ENCODE assay signal across 29 cellular contexts in the genomic region with DNA sequence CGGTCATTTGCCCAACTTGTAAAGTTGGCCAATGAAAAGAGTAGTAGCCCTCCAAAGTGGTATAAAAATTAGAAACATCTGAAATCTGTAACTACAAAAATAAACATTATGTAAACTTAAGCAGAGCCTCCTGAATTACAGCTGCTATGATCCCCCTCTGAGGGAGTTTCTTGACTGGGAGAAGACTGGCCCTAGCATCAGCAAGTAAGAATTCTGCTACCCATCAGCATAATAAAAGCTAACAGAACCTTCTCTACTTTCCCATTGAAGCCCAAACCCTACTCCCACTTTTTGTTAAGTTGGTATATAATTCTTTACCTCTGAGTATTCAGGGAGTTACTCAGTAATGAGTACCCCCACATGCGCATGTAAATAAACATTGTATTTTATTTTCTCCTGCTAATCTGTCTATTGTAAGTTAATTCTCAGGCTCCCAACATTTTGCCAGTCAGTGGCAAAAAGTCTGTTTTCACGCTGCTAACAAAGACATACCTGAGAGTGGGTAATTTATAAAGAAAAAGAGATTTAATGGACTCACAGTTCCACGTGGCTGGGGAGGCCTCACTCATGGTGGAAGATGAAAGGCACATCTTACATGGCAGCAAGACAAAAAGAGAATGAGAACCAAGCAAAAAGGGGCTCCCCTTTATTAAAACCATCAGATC.
"Had no signal": no experiment of that assay in that cellular context is flagged by ENCODE, and none has a peak within 500 bp of the region (broad histone marks: within the 10 kb centered on the region; RNA-seq: fewer than 3 reads in every experiment).

No MANE protein-coding gene starts in this region.

- H3K36me3 ChIP-seq: brain microvascular endothelial cell, left lung, neutrophil, thoracic aorta, upper lobe of left lung, WERI-Rb-1 had no signal

- ATAC-seq: effector memory CD8-positive, alpha-beta T cell; left lung; sciatic nerve; stimulated activated effector memory CD8-positive, alpha-beta T cell treated with anti-CD3 and anti-CD28 coated beads, Interleukin-12 subunit alpha, Interleukin-12 subunit beta, amount 100 ng/mL, for 72 hours had no signal

- H3K27me3 Mint-ChIP-seq: progenitor cell of endocrine pancreas had no signal

- H3K27ac Mint-ChIP-seq: activated CD4-positive, alpha-beta memory T cell treated with anti-CD3 and anti-CD28 coated beads, Interleukin-2, amount 10 ng/mL, durations not matched to agents 7 days and 5 days; activated CD4-positive, alpha-beta T cell treated with anti-CD3 and anti-CD28 coated beads, Interleukin-2, amount 10 ng/mL, durations not matched to agents 24 days and 14 days; activated naive CD4-positive, alpha-beta T cell treated with anti-CD3 and anti-CD28 coated beads, Interleukin-2, amount 10 ng/mL, durations not matched to agents 7 days and 5 days; activated naive CD8-positive, alpha-beta T cell treated with anti-CD3 and anti-CD28 coated beads, Interleukin-2, amount 10 ng/mL, durations not matched to agents 7 days and 5 days; activated T-cell treated with anti-CD3 and anti-CD28 coated beads, Interleukin-2, amount 50 U/mL, for 24 hours; effector memory CD8-positive, alpha-beta T cell; nephron; progenitor cell of endocrine pancreas; stimulated activated effector memory CD8-positive, alpha-beta T cell treated with anti-CD3 and anti-CD28 coated beads, Interleukin-12 subunit alpha, Interleukin-12 subunit beta, amount 100 ng/mL, for 72 hours; stimulated activated naive CD8-positive, alpha-beta T cell treated with anti-CD3 and anti-CD28 coated beads, Interleukin-15, Interleukin-2, amounts not matched to agents 100 ng/mL and 50 ng/mL, for 24 hours; T-helper 1 cell treated with Interleukin-12 subunit alpha and Interleukin-12 subunit beta and Interleukin-4 antibody, amounts not matched to agents 30 μg/mL and 1 μg/mL, for 36 hours had no signal

- H3K4me1 ChIP-seq: left lung, upper lobe of left lung had no signal

- H3K36me3 Mint-ChIP-seq: activated naive CD4-positive, alpha-beta T cell treated with anti-CD3 and anti-CD28 coated beads, Interleukin-2, amount 10 ng/mL, durations not matched to agents 7 days and 5 days; activated naive CD8-positive, alpha-beta T cell treated with anti-CD3 and anti-CD28 coated beads, Interleukin-2, amount 10 ng/mL, durations not matched to agents 7 days and 5 days; stimulated activated effector memory CD8-positive, alpha-beta T cell treated with anti-CD3 and anti-CD28 coated beads, Interleukin-12 subunit alpha, Interleukin-12 subunit beta, amount 100 ng/mL, for 72 hours had no signal

- H3K9me3 Mint-ChIP-seq: activated CD4-positive, alpha-beta memory T cell treated with anti-CD3 and anti-CD28 coated beads, Interleukin-2, amount 10 ng/mL, durations not matched to agents 7 days and 5 days; activated CD4-positive, alpha-beta T cell treated with anti-CD3 and anti-CD28 coated beads, Interleukin-2, amount 10 ng/mL, durations not matched to agents 24 days and 14 days; activated naive CD4-positive, alpha-beta T cell treated with anti-CD3 and anti-CD28 coated beads, Interleukin-2, amount 10 ng/mL, durations not matched to agents 7 days and 5 days; activated naive CD8-positive, alpha-beta T cell treated with anti-CD3 and anti-CD28 coated beads, Interleukin-2, amount 10 ng/mL, durations not matched to agents 7 days and 5 days; activated T-cell treated with anti-CD3 and anti-CD28 coated beads, Interleukin-2, amount 50 U/mL, for 24 hours; effector memory CD8-positive, alpha-beta T cell; nephron; stimulated activated effector memory CD8-positive, alpha-beta T cell treated with anti-CD3 and anti-CD28 coated beads, Interleukin-12 subunit alpha, Interleukin-12 subunit beta, amount 100 ng/mL, for 72 hours; stimulated activated naive CD8-positive, alpha-beta T cell treated with anti-CD3 and anti-CD28 coated beads, Interleukin-15, Interleukin-2, amounts not matched to agents 100 ng/mL and 50 ng/mL, for 24 hours; T-helper 1 cell treated with Interleukin-12 subunit alpha and Interleukin-12 subunit beta and Interleukin-4 antibody, amounts not matched to agents 30 μg/mL and 1 μg/mL, for 36 hours had no signal

- H3K27me3 ChIP-seq: brain microvascular endothelial cell, left lung, neutrophil, upper lobe of left lung had no signal

- H3K9me3 ChIP-seq: left lung, neutrophil, thoracic aorta, upper lobe of left lung had no signal

- H3K27ac ChIP-seq: brain microvascular endothelial cell, coronary artery, left lung, neutrophil, skin epidermis, thoracic aorta, upper lobe of left lung, WERI-Rb-1 had no signal

- H3K4me3 ChIP-seq: coronary artery, left lung, lung, skin epidermis, thoracic aorta, upper lobe of left lung had no signal

- H3K4me3 Mint-ChIP-seq: activated CD4-positive, alpha-beta memory T cell treated with anti-CD3 and anti-CD28 coated beads, Interleukin-2, amount 10 ng/mL, durations not matched to agents 7 days and 5 days; activated CD4-positive, alpha-beta T cell treated with anti-CD3 and anti-CD28 coated beads, Interleukin-2, amount 10 ng/mL, durations not matched to agents 24 days and 14 days; activated naive CD4-positive, alpha-beta T cell treated with anti-CD3 and anti-CD28 coated beads, Interleukin-2, amount 10 ng/mL, durations not matched to agents 7 days and 5 days; activated naive CD8-positive, alpha-beta T cell treated with anti-CD3 and anti-CD28 coated beads, Interleukin-2, amount 10 ng/mL, durations not matched to agents 7 days and 5 days; activated T-cell treated with anti-CD3 and anti-CD28 coated beads, Interleukin-2, amount 50 U/mL, for 24 hours; effector memory CD8-positive, alpha-beta T cell; nephron; stimulated activated effector memory CD8-positive, alpha-beta T cell treated with anti-CD3 and anti-CD28 coated beads, Interleukin-12 subunit alpha, Interleukin-12 subunit beta, amount 100 ng/mL, for 72 hours; stimulated activated naive CD8-positive, alpha-beta T cell treated with anti-CD3 and anti-CD28 coated beads, Interleukin-15, Interleukin-2, amounts not matched to agents 100 ng/mL and 50 ng/mL, for 24 hours; T-helper 1 cell treated with Interleukin-12 subunit alpha and Interleukin-12 subunit beta and Interleukin-4 antibody, amounts not matched to agents 30 μg/mL and 1 μg/mL, for 36 hours had no signal

- H3K4me1 Mint-ChIP-seq: activated CD4-positive, alpha-beta memory T cell treated with anti-CD3 and anti-CD28 coated beads, Interleukin-2, amount 10 ng/mL, durations not matched to agents 7 days and 5 days; activated CD4-positive, alpha-beta T cell treated with anti-CD3 and anti-CD28 coated beads, Interleukin-2, amount 10 ng/mL, durations not matched to agents 24 days and 14 days; activated naive CD4-positive, alpha-beta T cell treated with anti-CD3 and anti-CD28 coated beads, Interleukin-2, amount 10 ng/mL, durations not matched to agents 7 days and 5 days; activated naive CD8-positive, alpha-beta T cell treated with anti-CD3 and anti-CD28 coated beads, Interleukin-2, amount 10 ng/mL, durations not matched to agents 7 days and 5 days; stimulated activated effector memory CD8-positive, alpha-beta T cell treated with anti-CD3 and anti-CD28 coated beads, Interleukin-12 subunit alpha, Interleukin-12 subunit beta, amount 100 ng/mL, for 72 hours had no signal

- DNase-seq: activated CD4-positive, alpha-beta memory T cell treated with anti-CD3 and anti-CD28 coated beads, Interleukin-2, amount 10 ng/mL, durations not matched to agents 7 days and 5 days; activated CD4-positive, alpha-beta T cell treated with anti-CD3 and anti-CD28 coated beads, Interleukin-2, amount 10 ng/mL, durations not matched to agents 24 days and 14 days; activated CD4-positive, CD25-positive, alpha-beta regulatory T cell treated with anti-CD3 and anti-CD28 coated beads, Interleukin-2, amount 50 U/mL, for 72 hours; activated CD8-positive, alpha-beta memory T cell treated with anti-CD3 and anti-CD28 coated beads, Interleukin-2, amount 50 U/mL, for 48 hours; activated gamma-delta T cell; activated naive CD4-positive, alpha-beta T cell treated with anti-CD3 and anti-CD28 coated beads, Interleukin-2, amount 10 ng/mL, durations not matched to agents 7 days and 5 days; activated naive CD8-positive, alpha-beta T cell treated with anti-CD3 and anti-CD28 coated beads, Interleukin-2, amount 10 ng/mL, durations not matched to agents 7 days and 5 days; activated T-cell treated with anti-CD3 and anti-CD28 coated beads, Interleukin-2, amount 50 U/mL, for 24 hours; brain microvascular endothelial cell; effector memory CD8-positive, alpha-beta T cell; erythroblast; head of caudate nucleus; hippocampal formation; left lung; stimulated activated CD4-positive, alpha-beta T cell treated with anti-CD3 and anti-CD28 coated beads, Interleukin-4, amount 100 ng/mL, for 24 hours; T1000; upper lobe of left lung; WERI-Rb-1 had no signal
